ENCODE assay signal across 19 cellular contexts in the genomic region with DNA sequence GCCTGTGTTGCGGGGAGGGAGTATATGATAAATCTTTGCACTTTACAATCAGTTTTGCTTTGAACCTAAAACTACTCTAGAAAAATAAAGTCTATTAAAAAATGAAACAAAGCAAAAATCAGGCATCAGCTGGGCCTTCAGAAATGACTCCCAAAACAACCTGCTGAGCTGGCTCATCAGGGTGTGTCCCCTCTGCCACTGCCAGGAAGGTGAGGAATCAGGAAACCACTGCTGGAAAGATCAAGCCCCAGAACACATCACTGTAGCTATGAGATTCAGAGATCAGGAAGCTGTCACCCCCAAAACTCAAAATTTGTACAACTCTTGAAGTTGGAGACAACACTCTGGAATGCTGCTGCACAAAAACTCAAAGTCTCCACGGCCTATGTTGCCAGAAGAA. TPM values are rescaled to one million over a fixed set of nuclear protein-coding genes. Genes with fewer than 3 reads are reported as not detected.
A peak's percentile ranks its signal among the peaks of the same experiment; 100 is the strongest.
DNase-seq lines count a peak whose midpoint lies in the region; ATAC-seq, FAIRE-seq and TF ChIP-seq lines count a peak whose summit lies in the region.
"Had no signal": no experiment of that assay in that cellular context is flagged by ENCODE, and none has a peak within 500 bp of the region (broad histone marks: within the 10 kb centered on the region; RNA-seq: fewer than 3 reads in every experiment).

No MANE protein-coding gene starts in this region.

- peak overlapping the region; percentile 11 for H3K27ac ChIP-seq in AG04450 (ENCODE audit: low read depth, low read length)
- H3K27ac ChIP-seq in osteoblast (ENCODE audit: low read depth, low read length), result no peak overlapping the region

- POLR2A ChIA-PET in AG04450 (lab: Yijun Ruan, JAX), result no interaction called here

- H3K36me3 ChIP-seq in Loucy (ENCODE audit: insufficient read depth, low read length) (no peaks in the 10 kb centered on the region), bronchial epithelial cell (ENCODE audit: control insufficient read depth, insufficient read depth, low read length) (no peaks in the 10 kb centered on the region), osteoblast (ENCODE audit: insufficient read depth, low read length) (no peaks in the 10 kb centered on the region)

- H3K4me2 ChIP-seq in Loucy (ENCODE audit: low read depth, low read length, poor library complexity, severe bottlenecking), result no peak overlapping the region
- no peak overlapping the region for H3K4me2 ChIP-seq in osteoblast (ENCODE audit: insufficient read depth, low read length)
- H3K4me2 ChIP-seq: GM23338 had no signal

- DNase-seq in AG04450 (ENCODE audit: low read depth, low spot score), result no peak
- DNase-seq in bronchial epithelial cell (ENCODE audit: low read depth), result peak; percentile 10
- peak; percentile 32 for DNase-seq in osteoblast (ENCODE audit: insufficient read length, low spot score, missing footprints)
- no peak for DNase-seq in hippocampal formation (lab: John Stamatoyannopoulos, UW)
- DNase-seq in NCI-H1048 (lab: John Stamatoyannopoulos, UW), result no peak
- DNase-seq: ACHN; C1 segment of cervical spinal cord; Calu3; CD4-positive, alpha-beta T cell; DMS 273 treated with DMSO at 0.1 percent for 48 hours; DMS79; H9 had no signal

- FAIRE-seq in bronchial epithelial cell (lab: Jason Lieb, UNC), result no peak
- FAIRE-seq: GM12878, GM18507, HepG2, HTR-8/SVneo had no signal

- H3K27me3 ChIP-seq in AG04450 (ENCODE audit: control insufficient read depth, insufficient read depth, low read length) (peaks cover 6% of the 10 kb centered on the region), Loucy (ENCODE audit: insufficient read depth, low read length, poor library complexity, severe bottlenecking) (no peaks in the 10 kb centered on the region), bronchial epithelial cell (ENCODE audit: control insufficient read depth, insufficient read depth, low read length) (no peaks in the 10 kb centered on the region), osteoblast (ENCODE audit: insufficient read depth, low read length) (peaks cover 12% of the 10 kb centered on the region)

- H3F3A ChIP-seq in Loucy (ENCODE audit: low read depth), result no peaks in the 10 kb centered on the region

- no peak for ATAC-seq in GM18520 (IDR thresholded peaks at IDR 0.05; ENCODE audit: unreplicated experiment)
- ATAC-seq: GM12878, GM23338, HepG2 had no signal

- H3K9me2 ChIP-seq in Loucy (replicated peaks; ENCODE audit: low read depth, low read length), result no peaks in the 10 kb centered on the region

- H3K4me3 ChIP-seq in AG04450 (ENCODE audit: low read depth, low read length) (no peak overlapping the region), Loucy (ENCODE audit: low read length, poor library complexity, severe bottlenecking) (no peak overlapping the region), bronchial epithelial cell (ENCODE audit: low read depth, low read length) (no peak overlapping the region), osteoblast (ENCODE audit: insufficient read depth, low read length) (no peak overlapping the region)
- H3K4me3 ChIP-seq: GM12878, GM23338 had no signal

- H2AFZ ChIP-seq in Loucy (ENCODE audit: low read length) (0 out of 2 replicates have a peak overlapping the region, but pooled peaks have one; percentile 31), osteoblast (ENCODE audit: low read length) (no peak overlapping the region)
- H2AFZ ChIP-seq: GM23338 had no signal

- H3K4me1 ChIP-seq in Loucy (ENCODE audit: insufficient read depth, low read length, poor library complexity, severe bottlenecking) (no peaks in the 10 kb centered on the region), osteoblast (ENCODE audit: insufficient read depth, low read length) (no peaks in the 10 kb centered on the region)

- H3K79me2 ChIP-seq in Loucy (ENCODE audit: insufficient read depth, low read length) (no peaks in the 10 kb centered on the region), osteoblast (ENCODE audit: insufficient read depth, low read length) (no peaks in the 10 kb centered on the region)

- CTCF ChIA-PET in AG04450 (lab: Charles Lee), result interaction anchor here (0.6 kb wide), 1 partner anchor 161 kb away, joined by 3 read pairs; no protein-coding TSS in a partner anchor

- no peak overlapping the region for H3K9ac ChIP-seq in Loucy (ENCODE audit: low read depth, low read length, poor library complexity, severe bottlenecking)

- H3K9me3 ChIP-seq in AG04450 (ENCODE audit: control insufficient read depth, insufficient read depth, low read length) (no peaks in the 10 kb centered on the region), Loucy (ENCODE audit: insufficient read depth, low read depth, low read length) (no peaks in the 10 kb centered on the region), osteoblast (ENCODE audit: low read depth, low read length) (no peaks in the 10 kb centered on the region)

- TF ChIP-seq CTCF in AG04450 (IDR thresholded peaks at IDR 0.05; ENCODE audit: low read depth, low read length) (no peak), Loucy (conservative IDR thresholded peaks at IDR 0.05; ENCODE audit: low read length) (no peak), bronchial epithelial cell (IDR thresholded peaks at IDR 0.05; ENCODE audit: insufficient read depth, low read length, severe bottlenecking) (no peak), osteoblast (IDR thresholded peaks at IDR 0.05; ENCODE audit: extremely low read depth, low read depth, low read length) (no peak)

- H4K20me1 ChIP-seq in Loucy (ENCODE audit: insufficient read depth, low read length, poor library complexity, severe bottlenecking), result no peaks in the 10 kb centered on the region
- no peaks in the 10 kb centered on the region for H4K20me1 ChIP-seq in osteoblast (ENCODE audit: insufficient read depth, low read length)

RNA-seq across cellular contexts. Expression of a gene that starts 40.5 kb away (rescaled TPM):
- polyA plus RNA-seq in AG04450 (2011; rRNA removed), result 135 and 192 TPM in 2 replicates
- 22.7 and 27.7 TPM in 2 replicates for polyA minus RNA-seq in AG04450 (2011; rRNA and poly(A)+ RNA removed)
- total RNA-seq in bronchial epithelial cell (68.2 and 112 TPM in 2 replicates), osteoblast (103 and 113 TPM in 2 replicates)

Comparison
In these comparisons a context has a peak if more than half of its experiments do, and no peak if none do; other contexts are left out.
1. DNase-seq: peak in bronchial epithelial cell (single experiment) and osteoblast (single experiment); none in AG04450 (single experiment), hippocampal formation (0 of 2) and NCI-H1048 (single experiment).